ENCODE assay signal across 17 cellular contexts in genomic region chr20:44750081-44750805, GRCh38. TPM values are rescaled to one million over a fixed set of nuclear protein-coding genes. Genes with fewer than 3 reads are reported as not detected.
A peak's percentile ranks its signal among the peaks of the same experiment; 100 is the strongest.
DNase-seq lines count a peak whose midpoint lies in the region; ATAC-seq, FAIRE-seq and TF ChIP-seq lines count a peak whose summit lies in the region.
"Had no signal": no experiment of that assay in that cellular context is flagged by ENCODE, and none has a peak within 500 bp of the region (broad histone marks: within the 10 kb centered on the region; RNA-seq: fewer than 3 reads in every experiment).

No MANE protein-coding gene starts in this region.

- peaks cover 10% of the 10 kb centered on the region for H3K4me1 Mint-ChIP-seq in T-helper 17 cell
- H3K4me1 Mint-ChIP-seq in osteocyte (ENCODE audit: unreplicated experiment), result peaks cover 19% of the 10 kb centered on the region

- H3K9me3 ChIP-seq in A549 (no peaks in the 10 kb centered on the region), BLaER1 (no peaks in the 10 kb centered on the region), T-helper 17 cell (ENCODE audit: control insufficient read depth, low read length, poor library complexity, severe bottlenecking) (no peaks in the 10 kb centered on the region), MM.1S (replicated peaks; ENCODE audit: insufficient read depth, low read length) (no peaks in the 10 kb centered on the region)
- H3K9me3 ChIP-seq: prostate gland had no signal

- no peaks in the 10 kb centered on the region for H3K9me3 Mint-ChIP-seq in osteocyte (ENCODE audit: unreplicated experiment)
- H3K9me3 Mint-ChIP-seq: activated T-helper 17 cell treated with anti-CD3 and anti-CD28 coated beads, Interleukin-2, amount 50 U/mL, for 72 hours; IgD-negative memory B cell had no signal

- TF ChIP-seq CTCF in A549 (IDR thresholded peaks at IDR 0.05) (peak; percentile 51), kidney epithelial cell (IDR thresholded peaks at IDR 0.05; ENCODE audit: insufficient read depth, low read length, poor library complexity, severe bottlenecking) (peak; percentile 4), osteocyte (IDR thresholded peaks at IDR 0.05) (no peak), MM.1S (IDR thresholded peaks at IDR 0.05; ENCODE audit: low read length) (no peak)

- peak; percentile 30 to 31; a peak in 2 of 5 replicates for TF ChIP-seq RAD21 in A549 (conservative IDR thresholded peaks at IDR 0.05 in 1 of 2, IDR thresholded peaks at IDR 0.05 in 1 of 2)

- CTCF ChIA-PET in A549 (lab: Yijun Ruan, JAX), result interaction anchor here (0.7 to 5.4 kb wide), 27 partner anchors 8 to 362 kb away, joined by 3 to 54 read pairs (median 4); no protein-coding TSS in a partner anchor

- H3K4me3 ChIP-seq in A549, result peak overlapping the region; percentile 28; the same call in 2 of the 3 replicates
- H3K4me3 ChIP-seq in BLaER1, result no peak overlapping the region
- H3K4me3 ChIP-seq in kidney epithelial cell (ENCODE audit: low read depth, low read length), result no peak overlapping the region
- H3K4me3 ChIP-seq in MM.1S (ENCODE audit: low read length), result no peak overlapping the region
- H3K4me3 ChIP-seq: prostate gland had no signal

- no peak for TF ChIP-seq EP300 in A549 (IDR thresholded peaks at IDR 0.05)

- ATAC-seq in A549, result peak; percentile 27 to 58; a peak in 3 of 6 replicates
- ATAC-seq in T-helper 17 cell, result peak; percentile 55
- ATAC-seq: activated CD4-positive, CD25-positive, alpha-beta regulatory T cell treated with anti-CD3 and anti-CD28 coated beads, Interleukin-2, amount 50 U/mL, for 24 hours; activated T-helper 17 cell treated with anti-CD3 and anti-CD28 coated beads, Interleukin-2, amount 50 U/mL, for 72 hours; SK-N-SH treated with all-trans-retinoic acid at 6 μM for 48 hours had no signal

- H3F3A ChIP-seq in MM.1S (ENCODE audit: insufficient read depth, low read length), result no peaks in the 10 kb centered on the region

- POLR2A ChIA-PET in A549 (lab: Yijun Ruan, JAX), result interaction anchor here (0.7 kb wide), 1 partner anchor 117 kb away, joined by 3 read pairs; no protein-coding TSS in a partner anchor

- no peaks in the 10 kb centered on the region for H3K79me2 ChIP-seq in MM.1S (ENCODE audit: low read length)

- no peak for TF ChIP-seq POLR2A in A549 (IDR thresholded peaks at IDR 0.05; ENCODE audit: low read length)

- no peaks in the 10 kb centered on the region for H3K9me2 ChIP-seq in MM.1S (replicated peaks; ENCODE audit: insufficient read depth, low read length)

- peaks cover 47% of the 10 kb centered on the region for H3K27me3 Mint-ChIP-seq in T-helper 17 cell
- peaks cover 3% of the 10 kb centered on the region for H3K27me3 Mint-ChIP-seq in osteocyte (ENCODE audit: unreplicated experiment)

- H3K4me3 Mint-ChIP-seq in T-helper 17 cell (no peak overlapping the region), osteocyte (ENCODE audit: unreplicated experiment) (no peak overlapping the region)
- H3K4me3 Mint-ChIP-seq: activated T-helper 17 cell treated with anti-CD3 and anti-CD28 coated beads, Interleukin-2, amount 50 U/mL, for 72 hours; IgD-negative memory B cell had no signal

- H3K27me3 ChIP-seq in BLaER1, result peaks cover 15% of the 10 kb centered on the region
- peaks cover 38% of the 10 kb centered on the region for H3K27me3 ChIP-seq in kidney epithelial cell (ENCODE audit: control insufficient read depth, insufficient read depth, low read length)
- peaks cover 82% of the 10 kb centered on the region for H3K27me3 ChIP-seq in MM.1S (replicated peaks; ENCODE audit: insufficient read depth, low read length)

- FAIRE-seq in A549 (lab: Jason Lieb, UNC), result no peak
- FAIRE-seq: GM19239 had no signal

- H2AFZ ChIP-seq in MM.1S (ENCODE audit: low read length), result no peak overlapping the region

- H3K27ac Mint-ChIP-seq in T-helper 17 cell (no peak overlapping the region), osteocyte (ENCODE audit: unreplicated experiment) (no peak overlapping the region)
- H3K27ac Mint-ChIP-seq: activated T-helper 17 cell treated with anti-CD3 and anti-CD28 coated beads, Interleukin-2, amount 50 U/mL, for 72 hours; IgD-negative memory B cell had no signal

- H3K27ac ChIP-seq in A549 (peak overlapping the region in 1 of 2 experiments; percentile 53; a peak in 2 of 6 replicates), BLaER1 (0 out of 2 replicates have a peak overlapping the region, but pooled peaks have one; percentile 2), MM.1S (ENCODE audit: low read length) (no peak overlapping the region)
- H3K27ac ChIP-seq: prostate gland had no signal

- no peaks in the 10 kb centered on the region for H3K36me3 Mint-ChIP-seq in T-helper 17 cell (ENCODE audit: low read depth)
- no peaks in the 10 kb centered on the region for H3K36me3 Mint-ChIP-seq in osteocyte (ENCODE audit: unreplicated experiment)
- H3K36me3 Mint-ChIP-seq: IgD-negative memory B cell had no signal

- H3K36me3 ChIP-seq in BLaER1, result no peaks in the 10 kb centered on the region
- no peaks in the 10 kb centered on the region for H3K36me3 ChIP-seq in kidney epithelial cell (ENCODE audit: control insufficient read depth, insufficient read depth, low read length)
- no peaks in the 10 kb centered on the region for H3K36me3 ChIP-seq in MM.1S (replicated peaks; ENCODE audit: insufficient read depth, low read length)
- H3K36me3 ChIP-seq: prostate gland had no signal

- H4K20me1 ChIP-seq in BLaER1 (no peaks in the 10 kb centered on the region), MM.1S (ENCODE audit: insufficient read depth, low read length) (no peaks in the 10 kb centered on the region)

- peak overlapping the region; percentile 78 for H3K4me2 ChIP-seq in A549
- H3K4me2 ChIP-seq in BLaER1, result peak overlapping the region; percentile 72
- H3K4me2 ChIP-seq in MM.1S (ENCODE audit: low read depth, low read length), result no peak overlapping the region

- H3K9ac ChIP-seq in BLaER1 (no peak overlapping the region), MM.1S (ENCODE audit: low read length) (no peak overlapping the region)

- H3K4me1 ChIP-seq in A549 (peaks cover 31% of the 10 kb centered on the region), BLaER1 (peaks cover 40% of the 10 kb centered on the region), MM.1S (ENCODE audit: low read length) (no peaks in the 10 kb centered on the region)
- H3K4me1 ChIP-seq: prostate gland had no signal

- DNase-seq in A549 (ENCODE audit: low read depth in 1 of 2, low spot score in 1 of 2) (no peak), T-helper 17 cell (no peak), kidney epithelial cell (ENCODE audit: low read depth) (no peak), osteocyte (ENCODE audit: extremely low spot score, unreplicated experiment) (no peak), MM.1S (no peak), OCI-M1 (lab: John Stamatoyannopoulos, UW) (no peak)
- no peak for DNase-seq in activated CD4-positive, CD25-positive, alpha-beta regulatory T cell (lab: John Stamatoyannopoulos, UW)
- DNase-seq: midbrain; NCI-H1694 treated with DMSO at 0.1 percent for 48 hours; NK-92 treated with Interleukin-12 subunit alpha and Interleukin-12 subunit beta, amount 100 ng/mL, for 24 hours had no signal

- 43% methylated on average over 36 of the region's 73 CpGs for WGBS in A549 (ENCODE audit: missing lambda C conversion rate)

TF ChIP-seq in A549, 52 proteins besides CTCF, POLR2A, EP300 and RAD21 (continues in another document):
- TF ChIP-seq RNF2 (IDR thresholded peaks at IDR 0.05; ENCODE audit: borderline replicate concordance, low read depth) (no peak), CHD2 (IDR thresholded peaks at IDR 0.05; ENCODE audit: low read length, partially characterized antibody) (no peak), HOXB5 (CRISPR knock-in tag; IDR thresholded peaks at IDR 0.05) (no peak), SMC3 (IDR thresholded peaks at IDR 0.05) (peak; percentile 39), TP53 (CRISPR knock-in tag; IDR thresholded peaks at IDR 0.05) (no peak), HOXA7 (CRISPR knock-in tag; IDR thresholded peaks at IDR 0.05) (no peak), RARB (CRISPR knock-in tag; IDR thresholded peaks at IDR 0.05) (no peak), E2F6 (IDR thresholded peaks at IDR 0.05; ENCODE audit: borderline replicate concordance, low read depth) (0 out of 2 replicates have a peak, but pooled peaks have one; percentile 41), POLR2AphosphoS2 (conservative IDR thresholded peaks at IDR 0.05; ENCODE audit: low read length) (no peak), CHD4 (IDR thresholded peaks at IDR 0.05; ENCODE audit: borderline replicate concordance) (no peak), ELK1 (IDR thresholded peaks at IDR 0.05; ENCODE audit: low read depth, low read length) (no peak), ZNF302 (CRISPR knock-in tag; IDR thresholded peaks at IDR 0.05) (no peak)

RNA-seq across cellular contexts. Expression of gene KCNK15, which starts 4.6 kb away (rescaled TPM):
- polyA plus RNA-seq in A549 (2011; rRNA removed), result 0.33 and 0.49 TPM in 2 replicates
- 0.73 and 1.3 TPM in 2 replicates for polyA plus RNA-seq in A549 (2012; cell fraction: cytosol; rRNA removed)
- polyA plus RNA-seq in A549 (2012; cell fraction: nucleus; rRNA removed), result 0.76 and 0.90 TPM in 2 replicates
- 0.41 to 0.67 TPM (median 0.43 TPM) in 3 replicates for polyA plus RNA-seq in A549 (2017; fragmentation: RNase III; extraction: RNeasy Plus Mini Kit Qiagen cat#74134 plus additional on column Dnase treatment)
- 0.58 and 0.66 TPM in 2 replicates for polyA minus RNA-seq in A549 (2011; rRNA and poly(A)+ RNA removed)
- not detected for total RNA-seq in T-helper 17 cell
- total RNA-seq in kidney epithelial cell, result 2.5 and 2.8 TPM in 2 replicates
- 17.5 and 21.5 TPM in 2 replicates for total RNA-seq in osteocyte
- polyA plus RNA-seq: IgD-negative memory B cell had no signal

RNA-seq across cellular contexts. Expression of gene CCN5, which starts 35.1 kb away (rescaled TPM):
- polyA plus RNA-seq in A549 (2011; rRNA removed) (9.9 and 10.1 TPM in 2 replicates), A549 (2017; fragmentation: RNase III; extraction: RNeasy Plus Mini Kit Qiagen cat#74134 plus additional on column Dnase treatment) (11.1 to 13.9 TPM (median 12.3 TPM) in 3 replicates)
- 32.0 and 52.5 TPM in 2 replicates for polyA plus RNA-seq in A549 (2012; cell fraction: cytosol; rRNA removed)
- 59.4 and 69.8 TPM in 2 replicates for polyA plus RNA-seq in A549 (2012; cell fraction: nucleus; rRNA removed)
- polyA minus RNA-seq in A549 (2011; rRNA and poly(A)+ RNA removed), result 4.5 and 6.9 TPM in 2 replicates
- total RNA-seq in T-helper 17 cell (not detected), kidney epithelial cell (not detected in 2 replicates), osteocyte (18.2 and 24.0 TPM in 2 replicates)
- total RNA-seq: activated T-helper 17 cell treated with anti-CD3 and anti-CD28 coated beads, Interleukin-2, amount 50 U/mL, for 72 hours had no signal
- polyA plus RNA-seq: IgD-negative memory B cell had no signal

Comparison
In these comparisons a context has a peak if more than half of its experiments do, and no peak if none do; other contexts are left out.
1. CTCF ChIP-seq: peak in A549 (single experiment) and kidney epithelial cell (single experiment); none in osteocyte (single experiment) and MM.1S (single experiment).
2. RNA of gene CCN5, which starts 35.1 kb away (total RNA-seq): 18.2 to 24.0 TPM in osteocyte; not detected in T-helper 17 cell and not detected in kidney epithelial cell; every median in the first group is over 10 times any median in the second.